In genomic region chr16:85310868-85311585, GRCh38 we compare ENCODE assay signal across 9 cellular contexts.
DNase-seq lines count a peak whose midpoint lies in the region; ATAC-seq and TF ChIP-seq lines count a peak whose summit lies in the region.
"Had no signal": no experiment of that assay in that cellular context is flagged by ENCODE, and none has a peak within 500 bp of the region (broad histone marks: within the 10 kb centered on the region; RNA-seq: fewer than 3 reads in every experiment).

No MANE protein-coding gene starts in this region.

- H3K9me3 Mint-ChIP-seq in activated CD8-positive, alpha-beta memory T cell treated with anti-CD3 and anti-CD28 coated beads, Interleukin-2, amount 10 ng/mL, durations not matched to agents 7 days and 5 days (ENCODE audit: low read depth), result no peaks in the 10 kb centered on the region
- H3K9me3 Mint-ChIP-seq in endodermal cell, result peaks cover 5% of the 10 kb centered on the region
- H3K9me3 Mint-ChIP-seq in stimulated activated memory B cell treated with anti-CD40 and anti-IgM and Interleukin-4, amounts not matched to agents 10 μg/mL and 1 μg/mL and 100 μg/mL, for 72 hours, result no peaks in the 10 kb centered on the region

- peaks cover 44% of the 10 kb centered on the region for H3K4me1 Mint-ChIP-seq in activated CD8-positive, alpha-beta memory T cell treated with anti-CD3 and anti-CD28 coated beads, Interleukin-2, amount 10 ng/mL, durations not matched to agents 7 days and 5 days
- H3K4me1 Mint-ChIP-seq in endodermal cell, result peaks cover 44% of the 10 kb centered on the region
- peaks cover 59% of the 10 kb centered on the region for H3K4me1 Mint-ChIP-seq in stimulated activated memory B cell treated with anti-CD40 and anti-IgM and Interleukin-4, amounts not matched to agents 10 μg/mL and 1 μg/mL and 100 μg/mL, for 72 hours

- no peak overlapping the region for H3K27ac Mint-ChIP-seq in activated CD8-positive, alpha-beta memory T cell treated with anti-CD3 and anti-CD28 coated beads, Interleukin-2, amount 10 ng/mL, durations not matched to agents 7 days and 5 days
- no peak overlapping the region for H3K27ac Mint-ChIP-seq in endodermal cell
- H3K27ac Mint-ChIP-seq in stimulated activated memory B cell treated with anti-CD40 and anti-IgM and Interleukin-4, amounts not matched to agents 10 μg/mL and 1 μg/mL and 100 μg/mL, for 72 hours, result peak overlapping the region; percentile 81

- TF ChIP-seq CTCF in endodermal cell (conservative IDR thresholded peaks at IDR 0.05), result no peak

- H3K4me3 ChIP-seq in endodermal cell (ENCODE audit: low read length), result no peak overlapping the region

- DNase-seq in NCI-H82 (lab: John Stamatoyannopoulos, UW) (peak; percentile 66), NCI-H82 treated with DMSO at 0.1 percent for 48 hours (lab: John Stamatoyannopoulos, UW; ENCODE audit: unreplicated experiment) (no peak), endodermal cell (peak; percentile 75), NCI-H526 (lab: John Stamatoyannopoulos, UW) (no peak), NCI-H226 (no peak)
- DNase-seq in activated CD8-positive, alpha-beta memory T cell treated with anti-CD3 and anti-CD28 coated beads, Interleukin-2, amount 10 ng/mL, durations not matched to agents 7 days and 5 days, result peak; percentile 59
- DNase-seq: PC-3 had no signal

- 47 to 49% methylated on average over 14 to 27 of the region's 27 CpGs for WGBS in endodermal cell (ENCODE audit: insufficient coverage in 1 of 2, insufficient read length in 1 of 2), 2 experiments

- no peaks in the 10 kb centered on the region for H3K27me3 ChIP-seq in endodermal cell (ENCODE audit: control insufficient read depth, insufficient read depth, low read length, poor library complexity, severe bottlenecking)

- H3K36me3 ChIP-seq in endodermal cell (ENCODE audit: control insufficient read depth, insufficient read depth, low read length), result no peaks in the 10 kb centered on the region

- H3K9me3 ChIP-seq in endodermal cell (ENCODE audit: control insufficient read depth, low read length), result no peaks in the 10 kb centered on the region

- no peak overlapping the region for H3K4me3 Mint-ChIP-seq in activated CD8-positive, alpha-beta memory T cell treated with anti-CD3 and anti-CD28 coated beads, Interleukin-2, amount 10 ng/mL, durations not matched to agents 7 days and 5 days
- no peak overlapping the region for H3K4me3 Mint-ChIP-seq in endodermal cell
- no peak overlapping the region for H3K4me3 Mint-ChIP-seq in stimulated activated memory B cell treated with anti-CD40 and anti-IgM and Interleukin-4, amounts not matched to agents 10 μg/mL and 1 μg/mL and 100 μg/mL, for 72 hours

- no peaks in the 10 kb centered on the region for H3K36me3 Mint-ChIP-seq in activated CD8-positive, alpha-beta memory T cell treated with anti-CD3 and anti-CD28 coated beads, Interleukin-2, amount 10 ng/mL, durations not matched to agents 7 days and 5 days
- no peaks in the 10 kb centered on the region for H3K36me3 Mint-ChIP-seq in endodermal cell (ENCODE audit: low read depth)
- no peaks in the 10 kb centered on the region for H3K36me3 Mint-ChIP-seq in stimulated activated memory B cell treated with anti-CD40 and anti-IgM and Interleukin-4, amounts not matched to agents 10 μg/mL and 1 μg/mL and 100 μg/mL, for 72 hours

- CTCF ChIA-PET in activated CD8-positive, alpha-beta memory T cell treated with anti-CD3 and anti-CD28 coated beads, Interleukin-2, amount 10 ng/mL, durations not matched to agents 7 days and 5 days (lab: Charles Lee), result interaction anchor here (5.8 kb wide), 1 partner anchor 14 kb away, joined by 39 read pairs; no protein-coding TSS in a partner anchor

- H3K27ac ChIP-seq in endodermal cell (ENCODE audit: low read depth, low read length), result no peak overlapping the region

- H3K4me1 ChIP-seq in endodermal cell (ENCODE audit: control insufficient read depth, insufficient read depth, low read length), result peaks cover 35% of the 10 kb centered on the region

- ATAC-seq in activated CD8-positive, alpha-beta memory T cell treated with anti-CD3 and anti-CD28 coated beads, Interleukin-2, amount 10 ng/mL, durations not matched to agents 7 days and 5 days, result peak; percentile 53
- ATAC-seq in stimulated activated memory B cell treated with anti-CD40 and anti-IgM and Interleukin-4, amounts not matched to agents 10 μg/mL and 1 μg/mL and 100 μg/mL, for 72 hours, result no peak
- no peak for ATAC-seq in HG02623 (IDR thresholded peaks at IDR 0.05; ENCODE audit: unreplicated experiment)
- ATAC-seq: PC-3 had no signal

- H3K27me3 Mint-ChIP-seq in activated CD8-positive, alpha-beta memory T cell treated with anti-CD3 and anti-CD28 coated beads, Interleukin-2, amount 10 ng/mL, durations not matched to agents 7 days and 5 days, result peaks cover 9% of the 10 kb centered on the region
- H3K27me3 Mint-ChIP-seq in endodermal cell (ENCODE audit: insufficient read depth), result no peaks in the 10 kb centered on the region
- peaks cover 13% of the 10 kb centered on the region for H3K27me3 Mint-ChIP-seq in stimulated activated memory B cell treated with anti-CD40 and anti-IgM and Interleukin-4, amounts not matched to agents 10 μg/mL and 1 μg/mL and 100 μg/mL, for 72 hours

- no peak overlapping the region for H3K9ac ChIP-seq in endodermal cell (ENCODE audit: extremely low read depth, low read length, poor library complexity, severe bottlenecking)

Comparison
In these comparisons a context has a peak if more than half of its experiments do, and no peak if none do; other contexts are left out.
1. DNase-seq: peak in NCI-H82 (single experiment), activated CD8-positive, alpha-beta memory T cell treated with anti-CD3 and anti-CD28 coated beads, Interleukin-2, amount 10 ng/mL, durations not matched to agents 7 days and 5 days (single experiment) and endodermal cell (single experiment); none in NCI-H82 treated with DMSO at 0.1 percent for 48 hours (single experiment), NCI-H526 (0 of 2) and NCI-H226 (single experiment).